ENCODE assay signal across 2 cellular contexts in genomic region chr2:147428348-147428747, GRCh38.
TF ChIP-seq lines count a peak whose summit lies in the region.

No MANE protein-coding gene starts in this region.

TF ChIP-seq in IMR-90, 13 proteins besides CTCF, POLR2A, EP300 and RAD21:
- TF ChIP-seq CEBPB (IDR thresholded peaks at IDR 0.05; ENCODE audit: low read depth, low read length): peak; percentile 71
- TF ChIP-seq, protein P1, sequence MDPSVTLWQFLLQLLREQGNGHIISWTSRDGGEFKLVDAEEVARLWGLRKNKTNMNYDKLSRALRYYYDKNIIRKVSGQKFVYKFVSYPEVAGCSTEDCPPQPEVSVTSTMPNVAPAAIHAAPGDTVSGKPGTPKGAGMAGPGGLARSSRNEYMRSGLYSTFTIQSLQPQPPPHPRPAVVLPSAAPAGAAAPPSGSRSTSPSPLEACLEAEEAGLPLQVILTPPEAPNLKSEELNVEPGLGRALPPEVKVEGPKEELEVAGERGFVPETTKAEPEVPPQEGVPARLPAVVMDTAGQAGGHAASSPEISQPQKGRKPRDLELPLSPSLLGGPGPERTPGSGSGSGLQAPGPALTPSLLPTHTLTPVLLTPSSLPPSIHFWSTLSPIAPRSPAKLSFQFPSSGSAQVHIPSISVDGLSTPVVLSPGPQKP (IDR thresholded peaks at IDR 0.05; ENCODE audit: borderline replicate concordance, low read depth, low read length): no peak
- no peak for TF ChIP-seq CHD1 (IDR thresholded peaks at IDR 0.05; ENCODE audit: low read depth, low read length)
- no peak for TF ChIP-seq MXI1 (IDR thresholded peaks at IDR 0.05; ENCODE audit: borderline replicate concordance, low read depth, low read length)

TF ChIP-seq in H1, 55 proteins besides CTCF, POLR2A, EP300 and RAD21 (continued from another document):
- no peak for TF ChIP-seq TAF1 (IDR thresholded peaks at IDR 0.05; ENCODE audit: low read depth, low read length)
